19 cellular contexts compared by ENCODE assay signal in genomic region chr4:137394000-137394399, GRCh38.
DNase-seq lines count a peak whose midpoint lies in the region; ATAC-seq and TF ChIP-seq lines count a peak whose summit lies in the region.
"Had no signal": no experiment of that assay in that cellular context is flagged by ENCODE, and none has a peak within 500 bp of the region (broad histone marks: within the 10 kb centered on the region; RNA-seq: fewer than 3 reads in every experiment).

No MANE protein-coding gene starts in this region.

- H3K4me3 ChIP-seq in AG10803 (ENCODE audit: low read length) (no peak overlapping the region), SK-N-MC (peak overlapping the region; percentile 35), fibroblast of the aortic adventitia (ENCODE audit: low read depth, low read length) (no peak overlapping the region)
- H3K4me3 ChIP-seq: PC-9, vagina had no signal

- DNase-seq in AG10803 (ENCODE audit: low read depth), result peak; percentile 29
- peak; percentile 43 for DNase-seq in NCI-H1092 (lab: John Stamatoyannopoulos, UW)
- DNase-seq in SK-N-MC (ENCODE audit: low read depth, low spot score), result no peak
- peak; percentile 78 for DNase-seq in fibroblast of the aortic adventitia (ENCODE audit: low read depth)
- DNase-seq in anterior cingulate cortex (lab: John Stamatoyannopoulos, UW), result no peak
- DNase-seq in HuH-7 (ENCODE audit: low spot score), result no peak
- no peak for DNase-seq in activated effector memory CD4-positive, alpha-beta T cell treated with anti-CD3 and anti-CD28 coated beads, Interleukin-2, amount 50 U/mL, for 16 hours
- DNase-seq: activated CD4-positive, alpha-beta T cell treated with anti-CD3 and anti-CD28 coated beads for 48 hours; activated gamma-delta T cell treated with Interleukin-2 at 50 U/mL for 16 hours; CD8-positive, alpha-beta memory T cell; DND-41; NCI-H1694 treated with DMSO at 0.1 percent for 48 hours; NCI-H526 treated with DMSO at 0.1 percent for 48 hours; PC-9; small intestine; stimulated activated CD4-positive, alpha-beta T cell treated with anti-CD3 and anti-CD28 coated beads, Interleukin-4, amount 100 ng/mL, for 24 hours; substantia nigra had no signal

- H3K9ac ChIP-seq in SK-N-MC (ENCODE audit: insufficient read length), result no peak overlapping the region

- no peak for ATAC-seq in HG03378 (IDR thresholded peaks at IDR 0.05; ENCODE audit: unreplicated experiment)

- no peaks in the 10 kb centered on the region for H3K9me3 ChIP-seq in SK-N-MC (ENCODE audit: low read depth, low read length)
- H3K9me3 ChIP-seq: vagina had no signal

- no peak for TF ChIP-seq CTCF in AG10803 (conservative IDR thresholded peaks at IDR 0.05; ENCODE audit: low read length)
- TF ChIP-seq CTCF in fibroblast of the aortic adventitia (IDR thresholded peaks at IDR 0.05; ENCODE audit: insufficient read depth, low read length), result no peak

- H3K36me3 ChIP-seq in SK-N-MC (ENCODE audit: insufficient read depth, low read length), result no peaks in the 10 kb centered on the region
- H3K36me3 ChIP-seq: vagina had no signal

- peak overlapping the region; percentile 40 for H3K27ac ChIP-seq in SK-N-MC
- H3K27ac ChIP-seq: PC-9, vagina had no signal

Comparison
In these comparisons a context has a peak if more than half of its experiments do, and no peak if none do; other contexts are left out.
1. DNase-seq: peak in AG10803 (single experiment), NCI-H1092 (single experiment) and fibroblast of the aortic adventitia (single experiment); none in SK-N-MC (single experiment), anterior cingulate cortex (0 of 58), HuH-7 (single experiment) and activated effector memory CD4-positive, alpha-beta T cell treated with anti-CD3 and anti-CD28 coated beads, Interleukin-2, amount 50 U/mL, for 16 hours (single experiment).